30 cellular contexts compared by ENCODE assay signal in genomic region chr5:148750614-148751013, GRCh38.
"Had no signal": no experiment of that assay in that cellular context is flagged by ENCODE, and none has a peak within 500 bp of the region (broad histone marks: within the 10 kb centered on the region; RNA-seq: fewer than 3 reads in every experiment).

No MANE protein-coding gene starts in this region.

- H3K9me3 Mint-ChIP-seq: T-helper 2 cell treated with Interferon-gamma antibody and Interleukin-4, amounts not matched to agents 5 μg/mL and 100 μg/mL, for 36 hours had no signal

- H3K36me3 ChIP-seq: brain microvascular endothelial cell, gastrocnemius medialis, right lobe of liver, thoracic aorta, uterus had no signal

- H3K27me3 ChIP-seq: brain microvascular endothelial cell, dorsolateral prefrontal cortex, gastrocnemius medialis, right lobe of liver, uterus had no signal

- H3K4me3 Mint-ChIP-seq: activated B cell treated with CpG ODN at 0.5 μM for 24 hours; activated CD4-positive, alpha-beta T cell treated with anti-CD3 and anti-CD28 coated beads for 36 hours; activated CD8-positive, alpha-beta memory T cell treated with anti-CD3 and anti-CD28 coated beads, Interleukin-2, amount 10 ng/mL, durations not matched to agents 7 days and 5 days; activated CD8-positive, alpha-beta T cell treated with anti-CD3 and anti-CD28 coated beads, Interleukin-2, amount 10 ng/mL, durations not matched to agents 7 days and 5 days; activated naive CD4-positive, alpha-beta T cell treated with anti-CD3 and anti-CD28 coated beads for 36 hours; activated naive CD8-positive, alpha-beta T cell treated with anti-CD3 and anti-CD28 coated beads, Interleukin-2, amount 10 ng/mL, durations not matched to agents 7 days and 5 days; immature natural killer cell; memory B cell; natural killer cell treated with Interleukin-12 subunit alpha and Interleukin-12 subunit beta and Interleukin-15 and Interleukin-18, amount 100 ng/mL, for 72 hours; stimulated activated naive CD8-positive, alpha-beta T cell treated with anti-CD3 and anti-CD28 coated beads, Interleukin-15, Interleukin-2, amounts not matched to agents 100 ng/mL and 50 ng/mL, for 24 hours; T-cell; T-helper 2 cell treated with Interferon-gamma antibody and Interleukin-4, amounts not matched to agents 5 μg/mL and 100 μg/mL, for 36 hours had no signal

- H3K36me3 Mint-ChIP-seq: activated naive CD8-positive, alpha-beta T cell treated with anti-CD3 and anti-CD28 coated beads, Interleukin-2, amount 10 ng/mL, durations not matched to agents 7 days and 5 days; T-cell had no signal

- H3K9me3 ChIP-seq: gastrocnemius medialis, right lobe of liver, uterus had no signal

- ATAC-seq: activated CD4-positive, alpha-beta T cell treated with anti-CD3 and anti-CD28 coated beads for 36 hours; activated CD8-positive, alpha-beta memory T cell treated with anti-CD3 and anti-CD28 coated beads, Interleukin-2, amount 10 ng/mL, durations not matched to agents 7 days and 5 days; activated CD8-positive, alpha-beta T cell treated with anti-CD3 and anti-CD28 coated beads, Interleukin-2, amount 10 ng/mL, durations not matched to agents 7 days and 5 days; gastrocnemius medialis; left colon; right lobe of liver; T-cell had no signal

- H3K4me1 Mint-ChIP-seq: activated CD4-positive, alpha-beta T cell treated with anti-CD3 and anti-CD28 coated beads for 36 hours; activated naive CD8-positive, alpha-beta T cell treated with anti-CD3 and anti-CD28 coated beads, Interleukin-2, amount 10 ng/mL, durations not matched to agents 7 days and 5 days; T-cell had no signal

- H3K27ac ChIP-seq: brain microvascular endothelial cell, coronary artery, dorsolateral prefrontal cortex, gastrocnemius medialis, right lobe of liver, skin epidermis, thoracic aorta, uterus had no signal

- H3K4me1 ChIP-seq: gastrocnemius medialis, right lobe of liver, uterus had no signal

- DNase-seq: activated B cell treated with CpG ODN at 0.5 μM for 24 hours; activated CD4-positive, alpha-beta T cell treated with anti-CD3 and anti-CD28 coated beads for 36 hours; activated CD8-positive, alpha-beta memory T cell treated with anti-CD3 and anti-CD28 coated beads, Interleukin-2, amount 10 ng/mL, durations not matched to agents 7 days and 5 days; activated CD8-positive, alpha-beta T cell treated with anti-CD3 and anti-CD28 coated beads, Interleukin-2, amount 10 ng/mL, durations not matched to agents 7 days and 5 days; activated effector memory CD4-positive, alpha-beta T cell treated with anti-CD3 and anti-CD28 coated beads, Interleukin-2, amount 50 U/mL, for 16 hours; activated naive CD4-positive, alpha-beta T cell treated with anti-CD3 and anti-CD28 coated beads for 36 hours; activated naive CD8-positive, alpha-beta T cell treated with anti-CD3 and anti-CD28 coated beads, Interleukin-2, amount 10 ng/mL, durations not matched to agents 7 days and 5 days; activated T-cell treated with anti-CD3 and anti-CD28 coated beads for 4 hours; brain microvascular endothelial cell; dorsolateral prefrontal cortex; effector memory CD4-positive, alpha-beta T cell; gastrocnemius medialis; glutamatergic neuron; hippocampal formation; immature natural killer cell; kidney; left colon; right lobe of liver; stimulated activated CD4-positive, alpha-beta T cell treated with anti-CD3 and anti-CD28 coated beads, Interleukin-12 subunit alpha, Interleukin-12 subunit beta, amount 100 ng/mL, for 4 hours; stimulated activated CD4-positive, alpha-beta T cell treated with anti-CD3 and anti-CD28 coated beads, Interleukin-4, amount 100 ng/mL, for 1 hour; T-cell; trophoblast cell; uterus had no signal

- H3K27me3 Mint-ChIP-seq: activated B cell treated with CpG ODN at 0.5 μM for 24 hours; activated CD4-positive, alpha-beta T cell treated with anti-CD3 and anti-CD28 coated beads for 36 hours; memory B cell had no signal

- H3K4me3 ChIP-seq: coronary artery, dorsolateral prefrontal cortex, gastrocnemius medialis, right lobe of liver, skin epidermis, thoracic aorta, uterus had no signal

- H3K27ac Mint-ChIP-seq: activated B cell treated with CpG ODN at 0.5 μM for 24 hours; activated CD4-positive, alpha-beta T cell treated with anti-CD3 and anti-CD28 coated beads for 36 hours; activated CD8-positive, alpha-beta memory T cell treated with anti-CD3 and anti-CD28 coated beads, Interleukin-2, amount 10 ng/mL, durations not matched to agents 7 days and 5 days; activated CD8-positive, alpha-beta T cell treated with anti-CD3 and anti-CD28 coated beads, Interleukin-2, amount 10 ng/mL, durations not matched to agents 7 days and 5 days; activated naive CD4-positive, alpha-beta T cell treated with anti-CD3 and anti-CD28 coated beads for 36 hours; activated naive CD8-positive, alpha-beta T cell treated with anti-CD3 and anti-CD28 coated beads, Interleukin-2, amount 10 ng/mL, durations not matched to agents 7 days and 5 days; immature natural killer cell; memory B cell; natural killer cell treated with Interleukin-12 subunit alpha and Interleukin-12 subunit beta and Interleukin-15 and Interleukin-18, amount 100 ng/mL, for 72 hours; stimulated activated naive CD8-positive, alpha-beta T cell treated with anti-CD3 and anti-CD28 coated beads, Interleukin-15, Interleukin-2, amounts not matched to agents 100 ng/mL and 50 ng/mL, for 24 hours; T-cell; T-helper 2 cell treated with Interferon-gamma antibody and Interleukin-4, amounts not matched to agents 5 μg/mL and 100 μg/mL, for 36 hours had no signal
